ENCODE assay signal across 24 cellular contexts in genomic region chr2:67824196-67824595, GRCh38.
DNase-seq lines count a peak whose midpoint lies in the region; TF ChIP-seq lines count a peak whose summit lies in the region.
"Had no signal": no experiment of that assay in that cellular context is flagged by ENCODE, and none has a peak within 500 bp of the region (broad histone marks: within the 10 kb centered on the region; RNA-seq: fewer than 3 reads in every experiment).

No MANE protein-coding gene starts in this region.

- H3K9me3 ChIP-seq in fibroblast of lung (ENCODE audit: control insufficient read depth, insufficient read depth, low read depth, low read length) = no peaks in the 10 kb centered on the region
- H3K9me3 ChIP-seq: adrenal gland, esophagus muscularis mucosa, spleen, tibial nerve had no signal

- H3K4me3 ChIP-seq in fibroblast of lung (replicated peaks in 1 of 4; ENCODE audit: control extremely low read depth in 1 of 4, insufficient read depth in 1 of 4, low read depth in 3 of 4, low read length in 4 of 4) = no peak overlapping the region
- no peak overlapping the region for H3K4me3 ChIP-seq in skeletal muscle cell (ENCODE audit: low read depth, low read length)
- H3K4me3 ChIP-seq: adrenal gland, esophagus muscularis mucosa, spleen, tibial nerve had no signal

- H3K4me2 ChIP-seq in fibroblast of lung (ENCODE audit: extremely low read depth, insufficient read depth, low read length) = no peak overlapping the region

- no peaks in the 10 kb centered on the region for H3K4me1 ChIP-seq in fibroblast of lung (ENCODE audit: control insufficient read depth, extremely low read depth, insufficient read depth, low read length)
- H3K4me1 ChIP-seq: adrenal gland, tibial nerve had no signal

- H3K27ac ChIP-seq in fibroblast of lung (ENCODE audit: insufficient read depth, low read length) = no peak overlapping the region
- H3K27ac ChIP-seq: adrenal gland, esophagus muscularis mucosa, spleen, tibial nerve had no signal

- peak; percentile 20 for DNase-seq in Daoy (ENCODE audit: low read depth)
- DNase-seq in RKO (ENCODE audit: low spot score) = peak; percentile 73
- DNase-seq in fibroblast of lung (ENCODE audit: low read depth in 2 of 2) = peak; percentile 47 to 84
- peak; percentile 45 for DNase-seq in skeletal muscle cell (ENCODE audit: low read depth)
- DNase-seq in anterior cingulate cortex (lab: John Stamatoyannopoulos, UW) = no peak
- DNase-seq in activated CD4-positive, CD25-positive, alpha-beta regulatory T cell treated with anti-CD3 and anti-CD28 coated beads, Interleukin-2, amount 50 U/mL, for 72 hours = no peak
- no peak for DNase-seq in pons (ENCODE audit: low spot score)
- DNase-seq: activated CD4-positive, alpha-beta T cell treated with anti-CD3 and anti-CD28 coated beads for 36 hours; activated naive CD4-positive, alpha-beta T cell; activated T-cell treated with anti-CD3 and anti-CD28 coated beads, Interleukin-2, amount 50 U/mL, for 4 hours; adrenal gland; NCI-H1048; NCI-H187 treated with DMSO at 0.1 percent for 48 hours; NCI-H446; nucleus accumbens; OCI-M1; retina; SHP77 treated with DMSO at 0.1 percent for 48 hours; spleen; stimulated activated CD4-positive, alpha-beta T cell treated with anti-CD3 and anti-CD28 coated beads, Interleukin-4, amount 100 ng/mL, for 1 hour; stimulated activated naive CD8-positive, alpha-beta T cell treated with anti-CD3 and anti-CD28 coated beads, Interleukin-15, Interleukin-2, amounts not matched to agents 100 U/mL and 50 U/mL, for 24 hours; T-cell had no signal

- no peaks in the 10 kb centered on the region for H3K27me3 ChIP-seq in fibroblast of lung (ENCODE audit: control insufficient read depth, insufficient read depth, low read length)
- H3K27me3 ChIP-seq: adrenal gland, esophagus muscularis mucosa, spleen, tibial nerve had no signal

- no peaks in the 10 kb centered on the region for H3K36me3 ChIP-seq in fibroblast of lung (ENCODE audit: control insufficient read depth, insufficient read depth, low read length)
- H3K36me3 ChIP-seq: adrenal gland, esophagus muscularis mucosa, spleen, tibial nerve had no signal

- no peak overlapping the region for H3K9ac ChIP-seq in fibroblast of lung (ENCODE audit: insufficient read depth, low read length)

- H3K79me2 ChIP-seq in fibroblast of lung (ENCODE audit: control insufficient read depth, insufficient read depth, low read length) = no peaks in the 10 kb centered on the region

- H4K20me1 ChIP-seq in fibroblast of lung (ENCODE audit: control insufficient read depth, extremely low read depth, insufficient read depth, low read length) = no peaks in the 10 kb centered on the region

- no peak for TF ChIP-seq CTCF in fibroblast of lung (conservative IDR thresholded peaks at IDR 0.05 in 1 of 2, IDR thresholded peaks at IDR 0.05 in 1 of 2; ENCODE audit: low read depth in 1 of 2, low read length in 2 of 2)

- no peak overlapping the region for H2AFZ ChIP-seq in fibroblast of lung (ENCODE audit: low read length)

Comparison
In these comparisons a context has a peak if more than half of its experiments do, and no peak if none do; other contexts are left out.
1. DNase-seq: peak in Daoy (single experiment), RKO (single experiment), fibroblast of lung (2 of 2) and skeletal muscle cell (single experiment); none in anterior cingulate cortex (0 of 58), activated CD4-positive, CD25-positive, alpha-beta regulatory T cell treated with anti-CD3 and anti-CD28 coated beads, Interleukin-2, amount 50 U/mL, for 72 hours (single experiment) and pons (single experiment).